ENCODE assay signal across 1 cellular context in the genomic region with DNA sequence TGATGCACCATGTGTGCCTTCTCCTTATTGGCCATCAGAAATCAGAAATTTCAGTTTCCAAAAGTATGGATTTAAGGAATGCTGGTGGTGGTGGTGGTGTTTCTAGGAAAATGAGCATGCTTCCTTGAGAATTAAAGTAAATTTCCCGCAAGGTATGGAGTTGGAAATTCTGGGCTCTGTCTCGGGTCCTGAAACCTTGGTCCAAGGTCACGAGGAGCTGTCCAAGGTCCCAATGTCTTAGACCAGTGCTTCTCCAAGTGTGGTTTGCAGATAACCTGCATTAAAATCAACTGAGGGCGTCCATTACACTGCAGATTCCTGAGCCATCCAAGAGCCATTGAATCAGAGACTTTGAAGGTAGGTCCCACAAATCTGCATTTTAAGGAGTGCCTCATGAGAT.
TF ChIP-seq lines count a peak whose summit lies in the region.

No MANE protein-coding gene starts in this region.

TF ChIP-seq in K562, 482 proteins besides CTCF, POLR2A, EP300 and RAD21 (continued from another document):
- TF ChIP-seq, protein P1, sequence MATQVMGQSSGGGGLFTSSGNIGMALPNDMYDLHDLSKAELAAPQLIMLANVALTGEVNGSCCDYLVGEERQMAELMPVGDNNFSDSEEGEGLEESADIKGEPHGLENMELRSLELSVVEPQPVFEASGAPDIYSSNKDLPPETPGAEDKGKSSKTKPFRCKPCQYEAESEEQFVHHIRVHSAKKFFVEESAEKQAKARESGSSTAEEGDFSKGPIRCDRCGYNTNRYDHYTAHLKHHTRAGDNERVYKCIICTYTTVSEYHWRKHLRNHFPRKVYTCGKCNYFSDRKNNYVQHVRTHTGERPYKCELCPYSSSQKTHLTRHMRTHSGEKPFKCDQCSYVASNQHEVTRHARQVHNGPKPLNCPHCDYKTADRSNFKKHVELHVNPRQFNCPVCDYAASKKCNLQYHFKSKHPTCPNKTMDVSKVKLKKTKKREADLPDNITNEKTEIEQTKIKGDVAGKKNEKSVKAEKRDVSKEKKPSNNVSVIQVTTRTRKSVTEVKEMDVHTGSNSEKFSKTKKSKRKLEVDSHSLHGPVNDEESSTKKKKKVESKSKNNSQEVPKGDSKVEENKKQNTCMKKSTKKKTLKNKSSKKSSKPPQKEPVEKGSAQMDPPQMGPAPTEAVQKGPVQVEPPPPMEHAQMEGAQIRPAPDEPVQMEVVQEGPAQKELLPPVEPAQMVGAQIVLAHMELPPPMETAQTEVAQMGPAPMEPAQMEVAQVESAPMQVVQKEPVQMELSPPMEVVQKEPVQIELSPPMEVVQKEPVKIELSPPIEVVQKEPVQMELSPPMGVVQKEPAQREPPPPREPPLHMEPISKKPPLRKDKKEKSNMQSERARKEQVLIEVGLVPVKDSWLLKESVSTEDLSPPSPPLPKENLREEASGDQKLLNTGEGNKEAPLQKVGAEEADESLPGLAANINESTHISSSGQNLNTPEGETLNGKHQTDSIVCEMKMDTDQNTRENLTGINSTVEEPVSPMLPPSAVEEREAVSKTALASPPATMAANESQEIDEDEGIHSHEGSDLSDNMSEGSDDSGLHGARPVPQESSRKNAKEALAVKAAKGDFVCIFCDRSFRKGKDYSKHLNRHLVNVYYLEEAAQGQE (CRISPR knock-in tag; IDR thresholded peaks at IDR 0.05; ENCODE audit: low read depth), result peak; percentile 98
- 0 out of 4 replicates have a peak, but pooled peaks of 1 of the 2 experiments have one; percentile 19 for TF ChIP-seq HDAC1 (IDR thresholded peaks at IDR 0.05)
- no peak for TF ChIP-seq RFX5 (IDR thresholded peaks at IDR 0.05; ENCODE audit: low read depth, low read length)
- no peak for TF ChIP-seq KAT7 (CRISPR knock-in tag; IDR thresholded peaks at IDR 0.05; ENCODE audit: borderline replicate concordance)
- TF ChIP-seq BMI1 (IDR thresholded peaks at IDR 0.05; ENCODE audit: low read length), result no peak
- TF ChIP-seq ZNF764 (CRISPR knock-in tag; IDR thresholded peaks at IDR 0.05; ENCODE audit: low read depth), result no peak
- TF ChIP-seq HNRNPLL (IDR thresholded peaks at IDR 0.05; ENCODE audit: low read depth, low read length, poor library complexity, severe bottlenecking), result no peak
- TF ChIP-seq, protein P2, sequence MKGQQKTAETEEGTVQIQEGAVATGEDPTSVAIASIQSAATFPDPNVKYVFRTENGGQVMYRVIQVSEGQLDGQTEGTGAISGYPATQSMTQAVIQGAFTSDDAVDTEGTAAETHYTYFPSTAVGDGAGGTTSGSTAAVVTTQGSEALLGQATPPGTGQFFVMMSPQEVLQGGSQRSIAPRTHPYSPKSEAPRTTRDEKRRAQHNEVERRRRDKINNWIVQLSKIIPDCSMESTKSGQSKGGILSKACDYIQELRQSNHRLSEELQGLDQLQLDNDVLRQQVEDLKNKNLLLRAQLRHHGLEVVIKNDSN (CRISPR knock-in tag; IDR thresholded peaks at IDR 0.05), result peak; percentile 45; the same call in 1 of the 2 replicates
- TF ChIP-seq, protein P3, sequence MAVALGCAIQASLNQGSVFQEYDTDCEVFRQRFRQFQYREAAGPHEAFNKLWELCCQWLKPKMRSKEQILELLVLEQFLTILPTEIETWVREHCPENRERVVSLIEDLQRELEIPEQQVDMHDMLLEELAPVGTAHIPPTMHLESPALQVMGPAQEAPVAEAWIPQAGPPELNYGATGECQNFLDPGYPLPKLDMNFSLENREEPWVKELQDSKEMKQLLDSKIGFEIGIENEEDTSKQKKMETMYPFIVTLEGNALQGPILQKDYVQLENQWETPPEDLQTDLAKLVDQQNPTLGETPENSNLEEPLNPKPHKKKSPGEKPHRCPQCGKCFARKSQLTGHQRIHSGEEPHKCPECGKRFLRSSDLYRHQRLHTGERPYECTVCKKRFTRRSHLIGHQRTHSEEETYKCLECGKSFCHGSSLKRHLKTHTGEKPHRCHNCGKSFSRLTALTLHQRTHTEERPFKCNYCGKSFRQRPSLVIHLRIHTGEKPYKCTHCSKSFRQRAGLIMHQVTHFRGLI (CRISPR knock-in tag; IDR thresholded peaks at IDR 0.05), result 0 out of 2 replicates have a peak, but pooled peaks have one; percentile 38
- TF ChIP-seq ZNF212 (CRISPR knock-in tag; IDR thresholded peaks at IDR 0.05), result no peak
- TF ChIP-seq ZFX (CRISPR knock-in tag; IDR thresholded peaks at IDR 0.05), result no peak
- no peak for TF ChIP-seq ZNF253 (CRISPR knock-in tag; conservative IDR thresholded peaks at IDR 0.05)
- TF ChIP-seq, protein P4, sequence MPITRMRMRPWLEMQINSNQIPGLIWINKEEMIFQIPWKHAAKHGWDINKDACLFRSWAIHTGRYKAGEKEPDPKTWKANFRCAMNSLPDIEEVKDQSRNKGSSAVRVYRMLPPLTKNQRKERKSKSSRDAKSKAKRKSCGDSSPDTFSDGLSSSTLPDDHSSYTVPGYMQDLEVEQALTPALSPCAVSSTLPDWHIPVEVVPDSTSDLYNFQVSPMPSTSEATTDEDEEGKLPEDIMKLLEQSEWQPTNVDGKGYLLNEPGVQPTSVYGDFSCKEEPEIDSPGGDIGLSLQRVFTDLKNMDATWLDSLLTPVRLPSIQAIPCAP (CRISPR knock-in tag; IDR thresholded peaks at IDR 0.05; ENCODE audit: borderline replicate concordance), result peak; percentile 70; the same call in 1 of the 2 replicates
- TF ChIP-seq RUNX1 (IDR thresholded peaks at IDR 0.05; ENCODE audit: low read depth), result no peak
- TF ChIP-seq XRCC5 (IDR thresholded peaks at IDR 0.05; ENCODE audit: low read depth, low read length), result no peak
- TF ChIP-seq, protein P5, sequence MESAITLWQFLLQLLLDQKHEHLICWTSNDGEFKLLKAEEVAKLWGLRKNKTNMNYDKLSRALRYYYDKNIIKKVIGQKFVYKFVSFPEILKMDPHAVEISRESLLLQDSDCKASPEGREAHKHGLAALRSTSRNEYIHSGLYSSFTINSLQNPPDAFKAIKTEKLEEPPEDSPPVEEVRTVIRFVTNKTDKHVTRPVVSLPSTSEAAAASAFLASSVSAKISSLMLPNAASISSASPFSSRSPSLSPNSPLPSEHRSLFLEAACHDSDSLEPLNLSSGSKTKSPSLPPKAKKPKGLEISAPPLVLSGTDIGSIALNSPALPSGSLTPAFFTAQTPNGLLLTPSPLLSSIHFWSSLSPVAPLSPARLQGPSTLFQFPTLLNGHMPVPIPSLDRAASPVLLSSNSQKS (CRISPR knock-in tag; IDR thresholded peaks at IDR 0.05), result no peak
- TF ChIP-seq, protein P6, sequence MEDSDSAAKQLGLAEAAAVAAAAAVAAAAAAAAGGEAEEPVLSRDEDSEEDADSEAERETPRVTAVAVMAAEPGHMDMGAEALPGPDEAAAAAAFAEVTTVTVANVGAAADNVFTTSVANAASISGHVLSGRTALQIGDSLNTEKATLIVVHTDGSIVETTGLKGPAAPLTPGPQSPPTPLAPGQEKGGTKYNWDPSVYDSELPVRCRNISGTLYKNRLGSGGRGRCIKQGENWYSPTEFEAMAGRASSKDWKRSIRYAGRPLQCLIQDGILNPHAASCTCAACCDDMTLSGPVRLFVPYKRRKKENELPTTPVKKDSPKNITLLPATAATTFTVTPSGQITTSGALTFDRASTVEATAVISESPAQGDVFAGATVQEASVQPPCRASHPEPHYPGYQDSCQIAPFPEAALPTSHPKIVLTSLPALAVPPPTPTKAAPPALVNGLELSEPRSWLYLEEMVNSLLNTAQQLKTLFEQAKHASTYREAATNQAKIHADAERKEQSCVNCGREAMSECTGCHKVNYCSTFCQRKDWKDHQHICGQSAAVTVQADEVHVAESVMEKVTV (CRISPR knock-in tag; IDR thresholded peaks at IDR 0.05), result no peak
- peak; percentile 92 for TF ChIP-seq ZNF197 (CRISPR knock-in tag; IDR thresholded peaks at IDR 0.05; ENCODE audit: low read depth)
